ENCODE assay signal across 23 cellular contexts in the genomic region with DNA sequence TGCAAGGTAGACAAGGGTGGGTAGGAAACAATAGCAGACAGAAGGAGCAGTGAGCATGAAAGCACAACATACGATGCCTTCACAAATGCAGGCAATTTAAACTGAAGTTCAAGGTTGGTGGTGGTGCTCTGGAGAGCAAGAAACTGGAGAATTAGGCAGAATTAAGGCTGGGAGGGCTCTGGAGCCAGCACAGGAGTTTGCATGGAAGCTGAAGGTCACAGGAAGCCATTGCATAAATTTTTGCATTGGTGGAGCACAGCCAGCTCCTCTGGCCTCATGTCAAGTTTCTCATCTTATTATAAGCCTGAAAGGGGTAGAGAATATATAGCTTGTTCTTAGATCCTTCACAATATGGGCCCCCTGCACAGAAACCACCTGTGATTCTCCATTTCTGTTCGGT.
DNase-seq lines count a peak whose midpoint lies in the region; ATAC-seq, FAIRE-seq and TF ChIP-seq lines count a peak whose summit lies in the region.
"Had no signal": no experiment of that assay in that cellular context is flagged by ENCODE, and none has a peak within 500 bp of the region (broad histone marks: within the 10 kb centered on the region; RNA-seq: fewer than 3 reads in every experiment).

No MANE protein-coding gene starts in this region.

- H4K20me1 ChIP-seq in Karpas-422 (ENCODE audit: insufficient read depth, low read depth, low read length) (no peaks in the 10 kb centered on the region), astrocyte (ENCODE audit: insufficient read depth, low read length) (peaks cover 6% of the 10 kb centered on the region)
- H4K20me1 ChIP-seq: BLaER1 had no signal

- TF ChIP-seq CTCF in astrocyte (IDR thresholded peaks at IDR 0.05; ENCODE audit: insufficient read depth, low read depth, low read length) (no peak), fibroblast of the aortic adventitia (IDR thresholded peaks at IDR 0.05; ENCODE audit: insufficient read depth, low read length) (no peak)

- DNase-seq in Karpas-422 (no peak), SK-N-MC (ENCODE audit: low read depth, low spot score) (no peak), astrocyte (ENCODE audit: low read depth) (no peak), fibroblast of the aortic adventitia (ENCODE audit: low read depth) (peak; percentile 25), DMS79 (lab: John Stamatoyannopoulos, UW) (no peak)
- DNase-seq in activated CD4-positive, alpha-beta T cell treated with anti-CD3 and anti-CD28 coated beads for 1 hour = no peak
- DNase-seq: Caco-2; CD4-positive, CD25-positive, alpha-beta regulatory T cell; CD8-positive, alpha-beta T cell; DMS153; EL; GF-D8; H7; HCEC 1CT had no signal

- H3K27me3 Mint-ChIP-seq in astrocyte (ENCODE audit: low read depth, unreplicated experiment) = no peaks in the 10 kb centered on the region
- H3K27me3 Mint-ChIP-seq: B cell; CD4-positive, CD25-positive, alpha-beta regulatory T cell had no signal

- H3K36me3 Mint-ChIP-seq in astrocyte (ENCODE audit: low read depth, unreplicated experiment) = peaks cover 63% of the 10 kb centered on the region
- H3K36me3 Mint-ChIP-seq: CD4-positive, CD25-positive, alpha-beta regulatory T cell; CD8-positive, alpha-beta T cell had no signal

- H2AFZ ChIP-seq in Karpas-422 (ENCODE audit: low read length) (no peak overlapping the region), astrocyte (ENCODE audit: low read depth, low read length) (no peak overlapping the region)
- H2AFZ ChIP-seq: GM23248 had no signal

- H3K9ac ChIP-seq in Karpas-422 (ENCODE audit: low read length) = 0 out of 2 replicates have a peak overlapping the region, but pooled peaks have one; percentile 23
- no peak overlapping the region for H3K9ac ChIP-seq in SK-N-MC (ENCODE audit: insufficient read length)
- H3K9ac ChIP-seq in astrocyte (ENCODE audit: low read length) = no peak overlapping the region
- H3K9ac ChIP-seq: BLaER1, GM23248 had no signal

- H3K4me3 ChIP-seq in Karpas-422 (ENCODE audit: low read length) (no peak overlapping the region), SK-N-MC (no peak overlapping the region), astrocyte (ENCODE audit: insufficient read depth, low read depth, low read length) (no peak overlapping the region), fibroblast of the aortic adventitia (ENCODE audit: low read depth, low read length) (no peak overlapping the region)
- H3K4me3 ChIP-seq: BLaER1, GM23248 had no signal

- H3K36me3 ChIP-seq in Karpas-422 (ENCODE audit: insufficient read depth, low read length) (no peaks in the 10 kb centered on the region), SK-N-MC (ENCODE audit: insufficient read depth, low read length) (peaks cover 100% of the 10 kb centered on the region), astrocyte (ENCODE audit: insufficient read depth, low read length) (peaks cover 2% of the 10 kb centered on the region)
- H3K36me3 ChIP-seq: BLaER1 had no signal

- FAIRE-seq in astrocyte (lab: Jason Lieb, UNC) = no peak
- FAIRE-seq: GM12891, GM18507, H1 had no signal

- peak overlapping the region; percentile 41 for H3K27ac Mint-ChIP-seq in astrocyte (ENCODE audit: unreplicated experiment)
- H3K27ac Mint-ChIP-seq: B cell; CD4-positive, CD25-positive, alpha-beta regulatory T cell; CD8-positive, alpha-beta T cell had no signal

- no peak overlapping the region for H3K4me3 Mint-ChIP-seq in astrocyte (ENCODE audit: unreplicated experiment)
- H3K4me3 Mint-ChIP-seq: B cell; CD4-positive, CD25-positive, alpha-beta regulatory T cell; CD8-positive, alpha-beta T cell had no signal

- H3K27ac ChIP-seq in Karpas-422 (ENCODE audit: low read length) = peak overlapping the region; percentile 79
- H3K27ac ChIP-seq in SK-N-MC = peak overlapping the region; percentile 47
- H3K27ac ChIP-seq in astrocyte (ENCODE audit: low read depth, low read length) = no peak overlapping the region
- H3K27ac ChIP-seq: BLaER1, C4-2B, GM23248 had no signal

- H3K79me2 ChIP-seq in Karpas-422 (ENCODE audit: low read length) (no peaks in the 10 kb centered on the region), astrocyte (ENCODE audit: insufficient read depth, low read length) (no peaks in the 10 kb centered on the region)

- H3K4me2 ChIP-seq in Karpas-422 (ENCODE audit: low read depth, low read length, poor library complexity, severe bottlenecking) (peak overlapping the region; percentile 25), astrocyte (ENCODE audit: low read length) (no peak overlapping the region)
- H3K4me2 ChIP-seq: BLaER1 had no signal

- H3K27me3 ChIP-seq in Karpas-422 (ENCODE audit: low read length) (no peaks in the 10 kb centered on the region; the same call in 1 of the 2 replicates), astrocyte (ENCODE audit: insufficient read depth, low read length) (peaks cover 2% of the 10 kb centered on the region)
- H3K27me3 ChIP-seq: BLaER1 had no signal

- no peaks in the 10 kb centered on the region for H3K9me3 ChIP-seq in Karpas-422 (ENCODE audit: low read length)
- no peaks in the 10 kb centered on the region for H3K9me3 ChIP-seq in SK-N-MC (ENCODE audit: low read depth, low read length)
- H3K9me3 ChIP-seq in astrocyte (ENCODE audit: insufficient read depth, low read depth, low read length) = no peaks in the 10 kb centered on the region
- H3K9me3 ChIP-seq: BLaER1, Caco-2 had no signal

- ATAC-seq in HG03521 (IDR thresholded peaks at IDR 0.05; ENCODE audit: unreplicated experiment) = no peak
- ATAC-seq in GM21717 (IDR thresholded peaks at IDR 0.05; ENCODE audit: unreplicated experiment) = no peak
- ATAC-seq: CD8-positive, alpha-beta T cell had no signal

- H3K4me1 ChIP-seq in Karpas-422 (ENCODE audit: low read length) = peaks cover 46% of the 10 kb centered on the region
- peaks cover 8% of the 10 kb centered on the region for H3K4me1 ChIP-seq in astrocyte (ENCODE audit: insufficient read depth, low read length)
- H3K4me1 ChIP-seq: BLaER1, Caco-2 had no signal

- no peaks in the 10 kb centered on the region for H3K9me3 Mint-ChIP-seq in astrocyte (ENCODE audit: unreplicated experiment)
- H3K9me3 Mint-ChIP-seq: CD8-positive, alpha-beta T cell had no signal

- no peaks in the 10 kb centered on the region for H3K9me2 ChIP-seq in Karpas-422 (replicated peaks; ENCODE audit: insufficient read depth, low read length)

- no peaks in the 10 kb centered on the region for H3K4me1 Mint-ChIP-seq in astrocyte (ENCODE audit: low read depth, unreplicated experiment)
- H3K4me1 Mint-ChIP-seq: B cell; CD4-positive, CD25-positive, alpha-beta regulatory T cell had no signal
